Comparison of ENCODE assay signal across 1 cellular context in the genomic region with DNA sequence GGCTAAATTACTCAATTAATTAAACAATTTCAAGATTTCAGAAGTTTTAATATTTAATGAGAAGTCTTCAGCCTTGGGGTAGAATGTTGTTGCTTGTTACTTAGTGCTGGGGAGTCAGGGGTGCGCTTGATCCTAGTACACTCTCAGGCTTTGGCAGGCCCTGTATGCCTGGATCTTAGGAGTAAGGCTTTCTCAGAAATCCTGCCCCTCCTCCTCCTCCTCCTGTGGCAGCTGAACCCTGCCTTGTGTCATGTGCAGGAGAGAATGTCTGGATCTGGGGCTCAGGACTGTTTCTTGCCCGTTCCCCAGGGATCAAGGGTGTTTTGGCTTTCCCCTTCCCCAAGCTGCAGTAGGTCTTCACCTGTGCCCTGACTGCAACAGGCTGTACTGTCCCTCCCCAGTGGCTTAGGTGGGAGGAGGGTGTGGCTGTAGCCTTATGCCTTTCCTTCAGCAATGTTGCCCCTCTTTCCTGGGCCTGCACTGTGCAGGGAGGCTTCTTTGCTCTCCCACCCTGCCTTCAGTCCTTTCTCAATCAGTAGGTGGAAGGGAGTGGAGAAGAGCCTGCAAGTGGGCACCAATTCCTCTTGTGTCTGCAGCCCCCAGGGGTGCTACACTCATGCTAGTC.
TF ChIP-seq lines count a peak whose summit lies in the region.

No MANE protein-coding gene starts in this region.

TF ChIP-seq in GM23338, 12 proteins besides CTCF, POLR2A, EP300 and RAD21 (continued from another document):
- TF ChIP-seq, protein P1, sequence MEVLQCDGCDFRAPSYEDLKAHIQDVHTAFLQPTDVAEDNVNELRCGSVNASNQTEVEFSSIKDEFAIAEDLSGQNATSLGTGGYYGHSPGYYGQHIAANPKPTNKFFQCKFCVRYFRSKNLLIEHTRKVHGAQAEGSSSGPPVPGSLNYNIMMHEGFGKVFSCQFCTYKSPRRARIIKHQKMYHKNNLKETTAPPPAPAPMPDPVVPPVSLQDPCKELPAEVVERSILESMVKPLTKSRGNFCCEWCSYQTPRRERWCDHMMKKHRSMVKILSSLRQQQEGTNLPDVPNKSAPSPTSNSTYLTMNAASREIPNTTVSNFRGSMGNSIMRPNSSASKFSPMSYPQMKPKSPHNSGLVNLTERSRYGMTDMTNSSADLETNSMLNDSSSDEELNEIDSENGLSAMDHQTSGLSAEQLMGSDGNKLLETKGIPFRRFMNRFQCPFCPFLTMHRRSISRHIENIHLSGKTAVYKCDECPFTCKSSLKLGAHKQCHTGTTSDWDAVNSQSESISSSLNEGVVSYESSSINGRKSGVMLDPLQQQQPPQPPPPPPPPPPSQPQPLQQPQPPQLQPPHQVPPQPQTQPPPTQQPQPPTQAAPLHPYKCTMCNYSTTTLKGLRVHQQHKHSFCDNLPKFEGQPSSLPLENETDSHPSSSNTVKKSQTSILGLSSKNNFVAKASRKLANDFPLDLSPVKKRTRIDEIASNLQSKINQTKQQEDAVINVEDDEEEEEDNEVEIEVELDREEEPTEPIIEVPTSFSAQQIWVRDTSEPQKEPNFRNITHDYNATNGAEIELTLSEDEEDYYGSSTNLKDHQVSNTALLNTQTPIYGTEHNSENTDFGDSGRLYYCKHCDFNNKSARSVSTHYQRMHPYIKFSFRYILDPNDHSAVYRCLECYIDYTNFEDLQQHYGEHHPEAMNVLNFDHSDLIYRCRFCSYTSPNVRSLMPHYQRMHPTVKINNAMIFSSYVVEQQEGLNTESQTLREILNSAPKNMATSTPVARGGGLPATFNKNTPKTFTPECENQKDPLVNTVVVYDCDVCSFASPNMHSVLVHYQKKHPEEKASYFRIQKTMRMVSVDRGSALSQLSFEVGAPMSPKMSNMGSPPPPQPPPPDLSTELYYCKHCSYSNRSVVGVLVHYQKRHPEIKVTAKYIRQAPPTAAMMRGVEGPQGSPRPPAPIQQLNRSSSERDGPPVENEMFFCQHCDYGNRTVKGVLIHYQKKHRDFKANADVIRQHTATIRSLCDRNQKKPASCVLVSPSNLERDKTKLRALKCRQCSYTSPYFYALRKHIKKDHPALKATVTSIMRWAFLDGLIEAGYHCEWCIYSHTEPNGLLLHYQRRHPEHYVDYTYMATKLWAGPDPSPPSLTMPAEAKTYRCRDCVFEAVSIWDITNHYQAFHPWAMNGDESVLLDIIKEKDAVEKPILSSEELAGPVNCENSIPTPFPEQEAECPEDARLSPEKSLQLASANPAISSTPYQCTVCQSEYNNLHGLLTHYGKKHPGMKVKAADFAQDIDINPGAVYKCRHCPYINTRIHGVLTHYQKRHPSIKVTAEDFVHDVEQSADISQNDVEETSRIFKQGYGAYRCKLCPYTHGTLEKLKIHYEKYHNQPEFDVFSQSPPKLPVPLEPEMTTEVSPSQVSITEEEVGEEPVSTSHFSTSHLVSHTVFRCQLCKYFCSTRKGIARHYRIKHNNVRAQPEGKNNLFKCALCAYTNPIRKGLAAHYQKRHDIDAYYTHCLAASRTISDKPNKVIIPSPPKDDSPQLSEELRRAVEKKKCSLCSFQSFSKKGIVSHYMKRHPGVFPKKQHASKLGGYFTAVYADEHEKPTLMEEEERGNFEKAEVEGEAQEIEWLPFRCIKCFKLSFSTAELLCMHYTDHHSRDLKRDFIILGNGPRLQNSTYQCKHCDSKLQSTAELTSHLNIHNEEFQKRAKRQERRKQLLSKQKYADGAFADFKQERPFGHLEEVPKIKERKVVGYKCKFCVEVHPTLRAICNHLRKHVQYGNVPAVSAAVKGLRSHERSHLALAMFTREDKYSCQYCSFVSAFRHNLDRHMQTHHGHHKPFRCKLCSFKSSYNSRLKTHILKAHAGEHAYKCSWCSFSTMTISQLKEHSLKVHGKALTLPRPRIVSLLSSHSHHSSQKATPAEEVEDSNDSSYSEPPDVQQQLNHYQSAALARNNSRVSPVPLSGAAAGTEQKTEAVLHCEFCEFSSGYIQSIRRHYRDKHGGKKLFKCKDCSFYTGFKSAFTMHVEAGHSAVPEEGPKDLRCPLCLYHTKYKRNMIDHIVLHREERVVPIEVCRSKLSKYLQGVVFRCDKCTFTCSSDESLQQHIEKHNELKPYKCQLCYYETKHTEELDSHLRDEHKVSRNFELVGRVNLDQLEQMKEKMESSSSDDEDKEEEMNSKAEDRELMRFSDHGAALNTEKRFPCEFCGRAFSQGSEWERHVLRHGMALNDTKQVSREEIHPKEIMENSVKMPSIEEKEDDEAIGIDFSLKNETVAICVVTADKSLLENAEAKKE (CRISPR knock-in tag; IDR thresholded peaks at IDR 0.05), result no peak
- TF ChIP-seq CREB1 (CRISPR knock-in tag; IDR thresholded peaks at IDR 0.05; ENCODE audit: low read depth) (no peak), NANOG (IDR thresholded peaks at IDR 0.05; ENCODE audit: borderline replicate concordance) (no peak), JUNB (IDR thresholded peaks at IDR 0.05; ENCODE audit: unreplicated experiment) (no peak)
- TF ChIP-seq, protein P2, sequence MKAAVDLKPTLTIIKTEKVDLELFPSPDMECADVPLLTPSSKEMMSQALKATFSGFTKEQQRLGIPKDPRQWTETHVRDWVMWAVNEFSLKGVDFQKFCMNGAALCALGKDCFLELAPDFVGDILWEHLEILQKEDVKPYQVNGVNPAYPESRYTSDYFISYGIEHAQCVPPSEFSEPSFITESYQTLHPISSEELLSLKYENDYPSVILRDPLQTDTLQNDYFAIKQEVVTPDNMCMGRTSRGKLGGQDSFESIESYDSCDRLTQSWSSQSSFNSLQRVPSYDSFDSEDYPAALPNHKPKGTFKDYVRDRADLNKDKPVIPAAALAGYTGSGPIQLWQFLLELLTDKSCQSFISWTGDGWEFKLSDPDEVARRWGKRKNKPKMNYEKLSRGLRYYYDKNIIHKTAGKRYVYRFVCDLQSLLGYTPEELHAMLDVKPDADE (IDR thresholded peaks at IDR 0.05), result no peak
- TF ChIP-seq, protein P3, sequence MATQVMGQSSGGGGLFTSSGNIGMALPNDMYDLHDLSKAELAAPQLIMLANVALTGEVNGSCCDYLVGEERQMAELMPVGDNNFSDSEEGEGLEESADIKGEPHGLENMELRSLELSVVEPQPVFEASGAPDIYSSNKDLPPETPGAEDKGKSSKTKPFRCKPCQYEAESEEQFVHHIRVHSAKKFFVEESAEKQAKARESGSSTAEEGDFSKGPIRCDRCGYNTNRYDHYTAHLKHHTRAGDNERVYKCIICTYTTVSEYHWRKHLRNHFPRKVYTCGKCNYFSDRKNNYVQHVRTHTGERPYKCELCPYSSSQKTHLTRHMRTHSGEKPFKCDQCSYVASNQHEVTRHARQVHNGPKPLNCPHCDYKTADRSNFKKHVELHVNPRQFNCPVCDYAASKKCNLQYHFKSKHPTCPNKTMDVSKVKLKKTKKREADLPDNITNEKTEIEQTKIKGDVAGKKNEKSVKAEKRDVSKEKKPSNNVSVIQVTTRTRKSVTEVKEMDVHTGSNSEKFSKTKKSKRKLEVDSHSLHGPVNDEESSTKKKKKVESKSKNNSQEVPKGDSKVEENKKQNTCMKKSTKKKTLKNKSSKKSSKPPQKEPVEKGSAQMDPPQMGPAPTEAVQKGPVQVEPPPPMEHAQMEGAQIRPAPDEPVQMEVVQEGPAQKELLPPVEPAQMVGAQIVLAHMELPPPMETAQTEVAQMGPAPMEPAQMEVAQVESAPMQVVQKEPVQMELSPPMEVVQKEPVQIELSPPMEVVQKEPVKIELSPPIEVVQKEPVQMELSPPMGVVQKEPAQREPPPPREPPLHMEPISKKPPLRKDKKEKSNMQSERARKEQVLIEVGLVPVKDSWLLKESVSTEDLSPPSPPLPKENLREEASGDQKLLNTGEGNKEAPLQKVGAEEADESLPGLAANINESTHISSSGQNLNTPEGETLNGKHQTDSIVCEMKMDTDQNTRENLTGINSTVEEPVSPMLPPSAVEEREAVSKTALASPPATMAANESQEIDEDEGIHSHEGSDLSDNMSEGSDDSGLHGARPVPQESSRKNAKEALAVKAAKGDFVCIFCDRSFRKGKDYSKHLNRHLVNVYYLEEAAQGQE (IDR thresholded peaks at IDR 0.05; ENCODE audit: unreplicated experiment), result no peak
